25 cellular contexts compared by ENCODE assay signal in genomic region chr18:8970843-8971242, GRCh38.
"Had no signal": no experiment of that assay in that cellular context is flagged by ENCODE, and none has a peak within 500 bp of the region (broad histone marks: within the 10 kb centered on the region; RNA-seq: fewer than 3 reads in every experiment).

No MANE protein-coding gene starts in this region.

- H3K4me1 Mint-ChIP-seq: nephron progenitor cell had no signal

- H3K36me3 Mint-ChIP-seq: activated naive CD4-positive, alpha-beta T cell treated with anti-CD3 and anti-CD28 coated beads, Interleukin-2, amount 50 U/mL, for 72 hours had no signal

- H3K4me3 ChIP-seq: hepatocyte, pancreas, prostate gland, testis, uterus had no signal

- H3K4me1 ChIP-seq: pancreas, prostate gland, testis, uterus had no signal

- ATAC-seq: activated naive CD4-positive, alpha-beta T cell treated with anti-CD3 and anti-CD28 coated beads, Interleukin-2, amount 50 U/mL, for 72 hours; activated T-cell treated with anti-CD3 and anti-CD28 coated beads, Interleukin-2, amount 50 U/mL, for 72 hours; left cardiac atrium; left ventricle myocardium superior; pancreas had no signal

- H3K9me3 ChIP-seq: pancreas, prostate gland, testis, uterus had no signal

- H3K79me2 ChIP-seq: hepatocyte had no signal

- H3K36me3 ChIP-seq: pancreas, prostate gland, uterus had no signal

- H3K27ac ChIP-seq: hepatocyte, pancreas, prostate gland, testis, uterus, VCaP had no signal

- H3K27ac Mint-ChIP-seq: activated naive CD4-positive, alpha-beta T cell treated with anti-CD3 and anti-CD28 coated beads, Interleukin-2, amount 50 U/mL, for 72 hours; activated T-cell treated with anti-CD3 and anti-CD28 coated beads, Interleukin-2, amount 50 U/mL, for 72 hours; nephron progenitor cell; T-helper 1 cell treated with Interleukin-12 subunit alpha and Interleukin-12 subunit beta and Interleukin-4 antibody, amounts not matched to agents 30 μg/mL and 1 μg/mL, for 36 hours had no signal

- H3K27me3 ChIP-seq: hepatocyte, pancreas, testis, uterus had no signal

- H2AFZ ChIP-seq: hepatocyte had no signal

- DNase-seq: activated CD4-positive, alpha-beta T cell treated with anti-CD3 and anti-CD28 coated beads for 4 hours; activated CD4-positive, alpha-beta T cell treated with anti-CD3 and anti-CD28 coated beads, Interleukin-2, amount 50 U/mL, for 4 hours; activated naive CD4-positive, alpha-beta T cell; activated T-cell treated with anti-CD3 and anti-CD28 coated beads for 4 hours; activated T-cell treated with anti-CD3 and anti-CD28 coated beads, Interleukin-2, amount 50 U/mL, for 72 hours; anterior cingulate cortex; effector CD8-positive, alpha-beta T cell; left cardiac atrium; left ventricle myocardium superior; naive B cell; nephron progenitor cell; nucleus accumbens; pancreas; stimulated activated CD4-positive, alpha-beta T cell treated with anti-CD3 and anti-CD28 coated beads, Interleukin-15, amount 100 ng/mL, for 24 hours; stimulated activated CD4-positive, alpha-beta T cell treated with anti-CD3 and anti-CD28 coated beads, Interleukin-2, amount 100 ng/mL, for 24 hours; stimulated activated naive CD4-positive, alpha-beta T cell treated with Interleukin-2 at 50 U/mL for 16 hours; T-helper 9 cell; testis; trophoblast cell; uterus had no signal

- H3K4me3 Mint-ChIP-seq: activated T-cell treated with anti-CD3 and anti-CD28 coated beads, Interleukin-2, amount 50 U/mL, for 72 hours; naive B cell; nephron progenitor cell; T-helper 1 cell treated with Interleukin-12 subunit alpha and Interleukin-12 subunit beta and Interleukin-4 antibody, amounts not matched to agents 30 μg/mL and 1 μg/mL, for 36 hours had no signal

- H3K9me3 Mint-ChIP-seq: T-helper 1 cell treated with Interleukin-12 subunit alpha and Interleukin-12 subunit beta and Interleukin-4 antibody, amounts not matched to agents 30 μg/mL and 1 μg/mL, for 36 hours had no signal

- H3K4me2 ChIP-seq: hepatocyte had no signal
